In the genomic region with DNA sequence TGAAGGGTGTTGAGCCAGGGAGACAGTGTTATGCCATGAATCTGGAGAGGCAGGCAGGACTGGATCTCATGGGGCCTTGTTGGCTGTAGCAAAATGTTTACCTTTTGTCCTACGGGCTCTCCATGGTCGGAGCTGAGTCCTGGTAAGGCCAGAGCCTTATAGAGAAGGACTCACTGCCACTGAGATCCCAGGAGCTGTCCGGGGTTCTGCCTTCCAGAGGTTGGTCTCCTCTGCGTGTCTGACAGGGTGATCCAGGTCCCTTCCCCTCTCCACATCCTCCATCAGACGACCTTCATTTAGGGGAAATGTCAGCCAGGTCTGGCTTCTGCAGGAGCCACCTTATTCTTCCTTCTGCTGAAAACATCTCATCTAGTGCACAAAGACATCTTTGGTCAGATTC, we compare ENCODE assay signal across 25 cellular contexts.
DNase-seq lines count a peak whose midpoint lies in the region; ATAC-seq, FAIRE-seq and TF ChIP-seq lines count a peak whose summit lies in the region.
"Had no signal": no experiment of that assay in that cellular context is flagged by ENCODE, and none has a peak within 500 bp of the region (broad histone marks: within the 10 kb centered on the region; RNA-seq: fewer than 3 reads in every experiment).

No MANE protein-coding gene starts in this region.

- intact Hi-C loops in HepG2 (cut with micrococcal nuclease; ENCODE audit: unreplicated experiment) (no loop called here), right lobe of liver (cut with DNase I) (no loop called here)

- WGBS in HepG2 (ENCODE audit: low lambda C conversion rate) = 20% methylated on average over 4 of the region's 5 CpGs
- 4% methylated on average over 2 of the region's 5 CpGs for WGBS in right lobe of liver (ENCODE audit: insufficient coverage, low coverage, low lambda C conversion rate, missing lambda C conversion rate)

- no peaks in the 10 kb centered on the region for H4K20me1 ChIP-seq in HepG2 (ENCODE audit: insufficient read depth, low read length)
- H4K20me1 ChIP-seq: BLaER1 had no signal

- H3K9me3 ChIP-seq in HepG2 (ENCODE audit: low read length) (no peaks in the 10 kb centered on the region), right lobe of liver (no peaks in the 10 kb centered on the region)
- H3K9me3 ChIP-seq: BLaER1 had no signal

- CTCF ChIA-PET in HepG2 (lab: Yijun Ruan, JAX; ENCODE audit: low intra/inter-chr PET ratio, low total read pairs) (no interaction called here), WTC11 (lab: Charles Lee) (no interaction called here)

- H3K4me3 ChIP-seq in HepG2 (replicated peaks in 1 of 3; ENCODE audit: insufficient read depth in 1 of 3, low read depth in 2 of 3, low read length in 3 of 3) (no peak overlapping the region), right lobe of liver (no peak overlapping the region)
- H3K4me3 ChIP-seq: BLaER1 had no signal

- no peak overlapping the region for H3K27ac Mint-ChIP-seq in WTC11
- H3K27ac Mint-ChIP-seq: CD4-positive, CD25-positive, alpha-beta regulatory T cell had no signal

- peaks cover 5% of the 10 kb centered on the region for H3K4me1 Mint-ChIP-seq in WTC11
- H3K4me1 Mint-ChIP-seq: CD4-positive, CD25-positive, alpha-beta regulatory T cell had no signal

- POLR2A ChIA-PET in HepG2 (lab: Yijun Ruan, JAX) = no interaction called here
- POLR2A ChIA-PET in WTC11 (lab: Charles Lee) = interaction anchor here (0.6 kb wide), 1 partner anchor 123 kb away, joined by 5 read pairs; no protein-coding TSS in a partner anchor

- in situ Hi-C loops in HepG2 (cut with HindIII; ENCODE audit: extremely low pct_ligation_motif_present, low pct_unique_long_range_greater_than_20kb) = no loop called here

- no peaks in the 10 kb centered on the region for H3K27me3 Mint-ChIP-seq in WTC11 (ENCODE audit: low read depth)

- TF ChIP-seq CTCF in HepG2 (CRISPR knock-in tag; IDR thresholded peaks at IDR 0.05) (no peak), right lobe of liver (IDR thresholded peaks at IDR 0.05) (no peak), WTC11 (IDR thresholded peaks at IDR 0.05) (no peak)

- H3K4me1 ChIP-seq in HepG2 (ENCODE audit: insufficient read depth, low read length) (no peaks in the 10 kb centered on the region), right lobe of liver (no peaks in the 10 kb centered on the region)
- H3K4me1 ChIP-seq: BLaER1 had no signal

- no peaks in the 10 kb centered on the region for H3K36me3 Mint-ChIP-seq in WTC11
- H3K36me3 Mint-ChIP-seq: CD4-positive, CD25-positive, alpha-beta regulatory T cell had no signal

- BruUV-seq in HepG2 (replicated peaks; lab: Mats Ljungman, UMichigan) = no TSS peak

- no peak overlapping the region for H3K9ac ChIP-seq in HepG2 (ENCODE audit: insufficient read depth, low read depth, low read length)
- H3K9ac ChIP-seq: BLaER1 had no signal

- H2AFZ ChIP-seq in HepG2 (ENCODE audit: low read length) = no peak overlapping the region

- H3K79me2 ChIP-seq in HepG2 (ENCODE audit: insufficient read depth, low read length) = no peaks in the 10 kb centered on the region

- H3K4me3 Mint-ChIP-seq in WTC11 = no peak overlapping the region
- H3K4me3 Mint-ChIP-seq: CD4-positive, CD25-positive, alpha-beta regulatory T cell had no signal

- H3K9me3 Mint-ChIP-seq in WTC11 = peaks cover 4% of the 10 kb centered on the region; the same call in 1 of the 2 replicates

- no peak overlapping the region for H3K27ac ChIP-seq in HepG2 (ENCODE audit: extremely low read length, insufficient read depth, low read length)
- no peak overlapping the region for H3K27ac ChIP-seq in right lobe of liver
- H3K27ac ChIP-seq: BLaER1, HL-60 had no signal

- no peak overlapping the region for H3K4me2 ChIP-seq in HepG2 (ENCODE audit: low read depth, low read length)
- H3K4me2 ChIP-seq: BLaER1 had no signal

- no peak for FAIRE-seq in HepG2 (lab: Jason Lieb, UNC)

- no peak for TF ChIP-seq EP300 in HepG2 (IDR thresholded peaks at IDR 0.05; ENCODE audit: low read depth in 2 of 2, low read length in 2 of 2)
- TF ChIP-seq EP300 in HepG2 (CRISPR knock-in tag; IDR thresholded peaks at IDR 0.05; ENCODE audit: borderline replicate concordance) = no peak

- ATAC-seq in HepG2 (no peak; the same call in 2 of the 3 replicates), right lobe of liver (no peak), WTC11 (no peak), GM21515 (IDR thresholded peaks at IDR 0.05; ENCODE audit: unreplicated experiment) (no peak)

- H3K27me3 ChIP-seq in HepG2 (ENCODE audit: control insufficient read depth in 1 of 2, insufficient read depth in 2 of 2, low read length in 2 of 2) (no peaks in the 10 kb centered on the region), right lobe of liver (no peaks in the 10 kb centered on the region)
- H3K27me3 ChIP-seq: BLaER1 had no signal

- DNase-seq in HepG2 (ENCODE audit: low spot score) = no peak
- DNase-seq in right lobe of liver = no peak
- peak; percentile 17 for DNase-seq in WTC11 (ENCODE audit: low spot score)
- DNase-seq in iPS-NIHi11 (ENCODE audit: low spot score) = peak; percentile 45
- DNase-seq in stimulated activated CD4-positive, alpha-beta T cell treated with anti-CD3 and anti-CD28 coated beads, Interleukin-2, amount 100 ng/mL, for 24 hours = no peak
- no peak for DNase-seq in activated CD4-positive, alpha-beta T cell treated with anti-CD3 and anti-CD28 coated beads for 48 hours
- no peak for DNase-seq in SKM-1 (lab: John Stamatoyannopoulos, UW; ENCODE audit: unreplicated experiment)
- DNase-seq: CD4-positive, CD25-positive, alpha-beta regulatory T cell; DMS153; H7; Karpas-422; NCI-H1092 treated with DMSO at 0.1 percent for 48 hours; NCI-H1436; NCI-H187; NCI-H2081 treated with DMSO at 0.1 percent for 48 hours; NCI-H2171; NCI-H226; NCI-H510A; NCI-H69; RPMI8226; SHP77; SW 1271 had no signal

- no peaks in the 10 kb centered on the region for H3K36me3 ChIP-seq in HepG2 (replicated peaks in 1 of 2; ENCODE audit: control insufficient read depth in 1 of 2, insufficient read depth in 2 of 2, low read length in 2 of 2)
- no peaks in the 10 kb centered on the region for H3K36me3 ChIP-seq in right lobe of liver
- H3K36me3 ChIP-seq: BLaER1 had no signal

- no peak for TF ChIP-seq RAD21 in HepG2 (CRISPR knock-in tag; IDR thresholded peaks at IDR 0.05)

- TF ChIP-seq POLR2A in HepG2 (IDR thresholded peaks at IDR 0.05; ENCODE audit: insufficient read depth in 1 of 2, low read depth in 2 of 2, low read length in 2 of 2) = no peak
- TF ChIP-seq POLR2A in right lobe of liver (IDR thresholded peaks at IDR 0.05) = no peak

TF ChIP-seq in HepG2, 621 proteins besides CTCF, POLR2A, EP300 and RAD21 (continues in another document):
- TF ChIP-seq, protein P1, sequence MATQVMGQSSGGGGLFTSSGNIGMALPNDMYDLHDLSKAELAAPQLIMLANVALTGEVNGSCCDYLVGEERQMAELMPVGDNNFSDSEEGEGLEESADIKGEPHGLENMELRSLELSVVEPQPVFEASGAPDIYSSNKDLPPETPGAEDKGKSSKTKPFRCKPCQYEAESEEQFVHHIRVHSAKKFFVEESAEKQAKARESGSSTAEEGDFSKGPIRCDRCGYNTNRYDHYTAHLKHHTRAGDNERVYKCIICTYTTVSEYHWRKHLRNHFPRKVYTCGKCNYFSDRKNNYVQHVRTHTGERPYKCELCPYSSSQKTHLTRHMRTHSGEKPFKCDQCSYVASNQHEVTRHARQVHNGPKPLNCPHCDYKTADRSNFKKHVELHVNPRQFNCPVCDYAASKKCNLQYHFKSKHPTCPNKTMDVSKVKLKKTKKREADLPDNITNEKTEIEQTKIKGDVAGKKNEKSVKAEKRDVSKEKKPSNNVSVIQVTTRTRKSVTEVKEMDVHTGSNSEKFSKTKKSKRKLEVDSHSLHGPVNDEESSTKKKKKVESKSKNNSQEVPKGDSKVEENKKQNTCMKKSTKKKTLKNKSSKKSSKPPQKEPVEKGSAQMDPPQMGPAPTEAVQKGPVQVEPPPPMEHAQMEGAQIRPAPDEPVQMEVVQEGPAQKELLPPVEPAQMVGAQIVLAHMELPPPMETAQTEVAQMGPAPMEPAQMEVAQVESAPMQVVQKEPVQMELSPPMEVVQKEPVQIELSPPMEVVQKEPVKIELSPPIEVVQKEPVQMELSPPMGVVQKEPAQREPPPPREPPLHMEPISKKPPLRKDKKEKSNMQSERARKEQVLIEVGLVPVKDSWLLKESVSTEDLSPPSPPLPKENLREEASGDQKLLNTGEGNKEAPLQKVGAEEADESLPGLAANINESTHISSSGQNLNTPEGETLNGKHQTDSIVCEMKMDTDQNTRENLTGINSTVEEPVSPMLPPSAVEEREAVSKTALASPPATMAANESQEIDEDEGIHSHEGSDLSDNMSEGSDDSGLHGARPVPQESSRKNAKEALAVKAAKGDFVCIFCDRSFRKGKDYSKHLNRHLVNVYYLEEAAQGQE (IDR thresholded peaks at IDR 0.05; ENCODE audit: borderline replicate concordance in 1 of 2, low read depth in 1 of 2, low read length in 2 of 2) = peak in 1 of 2 experiments; percentile 73; a peak in 3 of 4 replicates
- TF ChIP-seq MIER2 (CRISPR knock-in tag; IDR thresholded peaks at IDR 0.05) = 0 out of 2 replicates have a peak, but pooled peaks have one; percentile 26

TF ChIP-seq in WTC11, 78 proteins besides CTCF, POLR2A, EP300 and RAD21:
- TF ChIP-seq ZNF423 (CRISPR knock-in tag; IDR thresholded peaks at IDR 0.05) (no peak), NR1H2 (CRISPR knock-in tag; IDR thresholded peaks at IDR 0.05) (no peak), EMX1 (CRISPR knock-in tag; IDR thresholded peaks at IDR 0.05) (no peak), OVOL2 (CRISPR knock-in tag; IDR thresholded peaks at IDR 0.05; ENCODE audit: borderline replicate concordance) (no peak)
- TF ChIP-seq, protein P2, sequence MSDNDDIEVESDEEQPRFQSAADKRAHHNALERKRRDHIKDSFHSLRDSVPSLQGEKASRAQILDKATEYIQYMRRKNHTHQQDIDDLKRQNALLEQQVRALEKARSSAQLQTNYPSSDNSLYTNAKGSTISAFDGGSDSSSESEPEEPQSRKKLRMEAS (CRISPR knock-in tag; IDR thresholded peaks at IDR 0.05) = no peak

Comparison
In these comparisons a context has a peak if more than half of its experiments do, and no peak if none do; other contexts are left out.
1. DNase-seq: peak in WTC11 (single experiment) and iPS-NIHi11 (single experiment); none in HepG2 (single experiment), right lobe of liver (0 of 3), stimulated activated CD4-positive, alpha-beta T cell treated with anti-CD3 and anti-CD28 coated beads, Interleukin-2, amount 100 ng/mL, for 24 hours (0 of 2), activated CD4-positive, alpha-beta T cell treated with anti-CD3 and anti-CD28 coated beads for 48 hours (single experiment) and SKM-1 (single experiment).